ENCODE assay signal across 16 cellular contexts in the genomic region with DNA sequence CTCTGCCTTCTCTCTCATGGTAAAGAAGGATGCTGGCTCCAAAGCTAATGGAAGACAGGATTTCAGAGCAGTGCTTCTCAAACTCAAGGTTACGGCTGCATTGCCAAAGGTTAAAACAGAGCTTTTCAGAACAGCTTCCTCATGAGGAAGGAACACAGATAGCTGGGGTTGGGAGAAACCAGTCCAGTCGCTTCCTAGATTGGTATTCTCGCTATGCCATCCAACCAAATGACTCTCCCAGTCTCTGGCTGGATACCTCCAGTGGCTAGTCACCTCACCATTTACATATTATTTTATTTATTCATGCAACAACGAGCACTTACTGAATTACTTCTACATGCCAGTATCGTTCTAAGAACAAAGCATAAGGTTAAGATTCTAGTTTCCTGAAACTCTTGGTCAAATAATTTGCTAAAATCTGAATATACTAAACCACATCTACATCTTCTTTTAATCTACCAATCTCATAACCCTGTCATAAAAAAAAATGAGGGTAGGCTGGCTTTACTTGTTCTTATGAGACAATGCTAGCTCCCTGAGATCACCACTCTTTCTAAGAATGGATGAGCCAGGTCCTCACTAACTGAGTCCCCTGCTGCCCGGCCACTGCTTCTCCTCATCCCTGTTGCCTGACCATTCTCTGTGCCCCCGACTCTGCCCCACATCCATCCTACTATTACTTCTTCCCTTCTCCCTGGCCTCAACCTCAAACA. TPM values are rescaled to one million over a fixed set of nuclear protein-coding genes. Genes with fewer than 3 reads are reported as not detected.
DNase-seq lines count a peak whose midpoint lies in the region; ATAC-seq and TF ChIP-seq lines count a peak whose summit lies in the region.
"Had no signal": no experiment of that assay in that cellular context is flagged by ENCODE, and none has a peak within 500 bp of the region (broad histone marks: within the 10 kb centered on the region; RNA-seq: fewer than 3 reads in every experiment).

No MANE protein-coding gene starts in this region.

- H3K14ac ChIP-seq in mesenchymal stem cell (ENCODE audit: low read length in 2 of 2) = no peak overlapping the region

- H3K4me3 ChIP-seq in epithelial cell of esophagus (ENCODE audit: low read length) (peak overlapping the region; percentile 31), mesenchymal stem cell (ENCODE audit: insufficient read depth in 1 of 2, low read depth in 1 of 2, low read length in 2 of 2) (no peak overlapping the region), testis (no peak overlapping the region)
- H3K4me3 ChIP-seq: cardiac muscle cell had no signal

- no peak overlapping the region for H3K4me3 Mint-ChIP-seq in T-helper 17 cell
- H3K4me3 Mint-ChIP-seq: activated CD4-positive, alpha-beta T cell treated with anti-CD3 and anti-CD28 coated beads, Interleukin-2, amount 10 ng/mL, durations not matched to agents 7 days and 5 days; activated naive CD4-positive, alpha-beta T cell treated with anti-CD3 and anti-CD28 coated beads, Interleukin-2, amount 50 U/mL, for 24 hours; B cell had no signal

- TF ChIP-seq POLR2A in testis (IDR thresholded peaks at IDR 0.05) = no peak

- H2BK120ac ChIP-seq in mesenchymal stem cell (ENCODE audit: low read depth, low read length) = no peak overlapping the region

- 97% methylated on average over 7 of the region's 7 CpGs for WGBS in mesenchymal stem cell
- 58 to 76% methylated on average over 7 of the region's 7 CpGs for WGBS in testis, 2 donors

- no peak overlapping the region for H2BK5ac ChIP-seq in mesenchymal stem cell (ENCODE audit: low read depth, low read length, poor library complexity, severe bottlenecking)

- H2AFZ ChIP-seq in mesenchymal stem cell (ENCODE audit: low read depth, low read length) = no peak overlapping the region

- H3K18ac ChIP-seq in mesenchymal stem cell (ENCODE audit: low read depth in 1 of 2, low read length in 2 of 2) = no peak overlapping the region

- H3K27me3 Mint-ChIP-seq in T-helper 17 cell = no peaks in the 10 kb centered on the region
- H3K27me3 Mint-ChIP-seq: activated CD4-positive, alpha-beta T cell treated with anti-CD3 and anti-CD28 coated beads, Interleukin-2, amount 10 ng/mL, durations not matched to agents 7 days and 5 days; activated naive CD4-positive, alpha-beta T cell treated with anti-CD3 and anti-CD28 coated beads, Interleukin-2, amount 50 U/mL, for 24 hours; B cell had no signal

- DNase-seq in T-helper 17 cell (no peak), epithelial cell of esophagus (ENCODE audit: low read depth) (peak; percentile 91), mesenchymal stem cell (no peak), testis (peak; percentile 23), MV-4-11 (lab: John Stamatoyannopoulos, UW) (no peak), NCI-H2196 treated with DMSO at 0.1 percent for 48 hours (lab: John Stamatoyannopoulos, UW; ENCODE audit: unreplicated experiment) (no peak), NCI-H345 treated with DMSO at 0.1 percent for 48 hours (lab: John Stamatoyannopoulos, UW; ENCODE audit: unreplicated experiment) (no peak)
- DNase-seq: activated CD4-positive, alpha-beta T cell treated with anti-CD3 and anti-CD28 coated beads, Interleukin-2, amount 10 ng/mL, durations not matched to agents 7 days and 5 days; activated T-cell treated with anti-CD3 and anti-CD28 coated beads for 4 hours; effector CD4-positive, alpha-beta T cell; NCI-H2029; NCI-H524 treated with DMSO at 0.1 percent for 48 hours had no signal

- no peak overlapping the region for H4K91ac ChIP-seq in mesenchymal stem cell (ENCODE audit: low read length)

- peaks cover 15% of the 10 kb centered on the region for H3K4me1 Mint-ChIP-seq in T-helper 17 cell
- H3K4me1 Mint-ChIP-seq: activated naive CD4-positive, alpha-beta T cell treated with anti-CD3 and anti-CD28 coated beads, Interleukin-2, amount 50 U/mL, for 24 hours had no signal

- peaks cover 51 to 93% of the 10 kb centered on the region in 2 experiments for H3K36me3 ChIP-seq in mesenchymal stem cell (ENCODE audit: control insufficient read depth in 1 of 2, insufficient read depth in 2 of 2, low read depth in 1 of 2, low read length in 2 of 2)
- no peaks in the 10 kb centered on the region for H3K36me3 ChIP-seq in testis (ENCODE audit: low read depth, missing control alignments)

- TF ChIP-seq CTCF in epithelial cell of esophagus (IDR thresholded peaks at IDR 0.05; ENCODE audit: insufficient read depth, low read depth, low read length, missing control alignments) = no peak
- no peak for TF ChIP-seq CTCF in testis (IDR thresholded peaks at IDR 0.05)

- peak overlapping the region; percentile 49 for H3K27ac Mint-ChIP-seq in T-helper 17 cell
- H3K27ac Mint-ChIP-seq: activated CD4-positive, alpha-beta T cell treated with anti-CD3 and anti-CD28 coated beads, Interleukin-2, amount 10 ng/mL, durations not matched to agents 7 days and 5 days; activated naive CD4-positive, alpha-beta T cell treated with anti-CD3 and anti-CD28 coated beads, Interleukin-2, amount 50 U/mL, for 24 hours; B cell had no signal

- H3K9me3 ChIP-seq in T-helper 17 cell (ENCODE audit: control insufficient read depth, low read length, poor library complexity, severe bottlenecking) = no peaks in the 10 kb centered on the region
- no peaks in the 10 kb centered on the region for H3K9me3 ChIP-seq in mesenchymal stem cell (ENCODE audit: control insufficient read depth, low read length)
- no peaks in the 10 kb centered on the region for H3K9me3 ChIP-seq in testis

- H2BK15ac ChIP-seq in mesenchymal stem cell (ENCODE audit: low read depth, poor library complexity, severe bottlenecking) = no peak overlapping the region

- H3K4me2 ChIP-seq in mesenchymal stem cell (ENCODE audit: low read length, poor library complexity, severe bottlenecking) = no peak overlapping the region

- H4K8ac ChIP-seq in mesenchymal stem cell (ENCODE audit: low read length) = no peak overlapping the region

- H3K79me1 ChIP-seq in mesenchymal stem cell (replicated peaks; ENCODE audit: low read length, poor library complexity, severe bottlenecking) = peaks cover 25% of the 10 kb centered on the region

- H3K27ac ChIP-seq in mesenchymal stem cell (ENCODE audit: low read length, poor library complexity, severe bottlenecking) (no peak overlapping the region), testis (peak overlapping the region; percentile 2 to 21)
- H3K27ac ChIP-seq: cardiac muscle cell had no signal

- H3K27me3 ChIP-seq in mesenchymal stem cell (ENCODE audit: control insufficient read depth in 1 of 2, insufficient read depth in 1 of 2, low read length in 2 of 2) (no peaks in the 10 kb centered on the region), testis (no peaks in the 10 kb centered on the region)
- H3K27me3 ChIP-seq: cardiac muscle cell had no signal

- H3K23ac ChIP-seq in mesenchymal stem cell (ENCODE audit: low read length in 2 of 2) = no peak overlapping the region

- peaks cover 2% of the 10 kb centered on the region for H3K4me1 ChIP-seq in mesenchymal stem cell (ENCODE audit: control insufficient read depth, insufficient read depth, low read depth, low read length)
- peaks cover 13% of the 10 kb centered on the region for H3K4me1 ChIP-seq in testis

- H3K36me3 Mint-ChIP-seq in T-helper 17 cell (ENCODE audit: low read depth) = peaks cover 8% of the 10 kb centered on the region

- intact Hi-C loops in testis (cut with DNase I; ENCODE audit: low total_unique reads) = no loop called here

- peak overlapping the region; percentile 13 for H3K9ac ChIP-seq in mesenchymal stem cell (ENCODE audit: low read length)

- H3K4ac ChIP-seq in mesenchymal stem cell (ENCODE audit: low read depth in 1 of 2, low read length in 2 of 2) = no peak overlapping the region

- no peak for ATAC-seq in T-helper 17 cell
- ATAC-seq: left lobe of liver had no signal

- no peak overlapping the region for H2AK5ac ChIP-seq in mesenchymal stem cell (ENCODE audit: low read length, severe bottlenecking)

- H2BK12ac ChIP-seq in mesenchymal stem cell (ENCODE audit: low read length in 2 of 2) = no peak overlapping the region

RNA-seq across cellular contexts. Expression of gene KDSR, which starts 20.4 kb away (rescaled TPM):
- total RNA-seq in T-helper 17 cell (10 to 100 TPM; 55.2 to 71.2 TPM), testis (10 to 100 TPM; 41.7 to 64.1 TPM)
- polyA plus RNA-seq in mesenchymal stem cell (2013, experiment 1 of 2) = 27.4 TPM
- polyA plus RNA-seq in mesenchymal stem cell (2013, experiment 2 of 2) = 28.3 TPM
- polyA plus RNA-seq in testis (ENCODE audit: insufficient read depth, low read depth, low replicate concordance) = 30.2 TPM

RNA-seq across cellular contexts. Expression of gene BCL2, which starts 27.1 kb away (rescaled TPM):
- total RNA-seq in T-helper 17 cell (100 to 1,000 TPM; 134 to 136 TPM), testis (10 to 100 TPM; 16.0 to 20.8 TPM)
- 0.28 TPM for polyA plus RNA-seq in mesenchymal stem cell (2013, experiment 1 of 2)
- polyA plus RNA-seq in mesenchymal stem cell (2013, experiment 2 of 2) = 0.19 TPM
- 6.3 TPM for polyA plus RNA-seq in testis (ENCODE audit: insufficient read depth, low read depth, low replicate concordance)

Comparison
In these comparisons a context has a peak if more than half of its experiments do, and no peak if none do; other contexts are left out.
1. DNase-seq: peak in epithelial cell of esophagus (single experiment) and testis (single experiment); none in T-helper 17 cell (0 of 3), mesenchymal stem cell (single experiment), MV-4-11 (single experiment), NCI-H2196 treated with DMSO at 0.1 percent for 48 hours (single experiment) and NCI-H345 treated with DMSO at 0.1 percent for 48 hours (single experiment).
2. RNA of gene BCL2, which starts 27.1 kb away (total RNA-seq): 134 to 136 TPM in T-helper 17 cell; 16.0 to 20.8 TPM in testis; every median in the first group is over 4 times any median in the second.